ENCODE assay signal across 21 cellular contexts in genomic region chr17:48368352-48368751, GRCh38.
"Had no signal": no experiment of that assay in that cellular context is flagged by ENCODE, and none has a peak within 500 bp of the region (broad histone marks: within the 10 kb centered on the region; RNA-seq: fewer than 3 reads in every experiment).

No MANE protein-coding gene starts in this region.

- H3K27ac ChIP-seq: dorsolateral prefrontal cortex, esophagus muscularis mucosa, gastrocnemius medialis, left ventricle myocardium inferior, lower lobe of right lung, psoas muscle, right lobe of liver, tibial artery, upper lobe of left lung, uterus had no signal

- DNase-seq: cortex of kidney; dorsolateral prefrontal cortex; effector CD8-positive, alpha-beta T cell; gastrocnemius medialis; glutamatergic neuron; left cardiac atrium; left ventricle myocardium inferior; lower lobe of right lung; psoas muscle; retina; right lobe of liver; stimulated activated CD4-positive, alpha-beta T cell treated with anti-CD3 and anti-CD28 coated beads, Interleukin-4, amount 100 ng/mL, for 1 hour; tibial artery; upper lobe of left lung; uterus had no signal

- H3K4me1 Mint-ChIP-seq: memory B cell; nephron; stimulated activated memory B cell treated with anti-CD40 and anti-IgM and Interleukin-4, amounts not matched to agents 10 μg/mL and 1 μg/mL and 100 μg/mL, for 72 hours had no signal

- H3K9me3 Mint-ChIP-seq: memory B cell; mesothelial cell of epicardium; nephron; stimulated activated memory B cell treated with anti-CD40 and anti-IgM and Interleukin-4, amounts not matched to agents 10 μg/mL and 1 μg/mL and 100 μg/mL, for 72 hours; stimulated activated naive CD8-positive, alpha-beta T cell treated with anti-CD3 and anti-CD28 coated beads, Interleukin-15, Interleukin-2, amounts not matched to agents 100 ng/mL and 50 ng/mL, for 24 hours had no signal

- H3K36me3 Mint-ChIP-seq: memory B cell; mesothelial cell of epicardium; stimulated activated memory B cell treated with anti-CD40 and anti-IgM and Interleukin-4, amounts not matched to agents 10 μg/mL and 1 μg/mL and 100 μg/mL, for 72 hours had no signal

- H3K27ac Mint-ChIP-seq: memory B cell; mesothelial cell of epicardium; nephron; stimulated activated memory B cell treated with anti-CD40 and anti-IgM and Interleukin-4, amounts not matched to agents 10 μg/mL and 1 μg/mL and 100 μg/mL, for 72 hours; stimulated activated naive CD8-positive, alpha-beta T cell treated with anti-CD3 and anti-CD28 coated beads, Interleukin-15, Interleukin-2, amounts not matched to agents 100 ng/mL and 50 ng/mL, for 24 hours had no signal

- ATAC-seq: gastrocnemius medialis; left cardiac atrium; lower lobe of right lung; psoas muscle; right lobe of liver; stimulated activated memory B cell treated with anti-CD40 and anti-IgM and Interleukin-4, amounts not matched to agents 10 μg/mL and 1 μg/mL and 100 μg/mL, for 72 hours had no signal

- H3K27me3 ChIP-seq: upper lobe of left lung had no signal

- H3K4me3 Mint-ChIP-seq: memory B cell; mesothelial cell of epicardium; nephron; stimulated activated memory B cell treated with anti-CD40 and anti-IgM and Interleukin-4, amounts not matched to agents 10 μg/mL and 1 μg/mL and 100 μg/mL, for 72 hours; stimulated activated naive CD8-positive, alpha-beta T cell treated with anti-CD3 and anti-CD28 coated beads, Interleukin-15, Interleukin-2, amounts not matched to agents 100 ng/mL and 50 ng/mL, for 24 hours had no signal

- H3K9me3 ChIP-seq: esophagus muscularis mucosa, gastrocnemius medialis, left ventricle myocardium inferior, lower lobe of right lung, psoas muscle, right lobe of liver, tibial artery, upper lobe of left lung, uterus had no signal

- H3K27me3 Mint-ChIP-seq: stimulated activated naive CD8-positive, alpha-beta T cell treated with anti-CD3 and anti-CD28 coated beads, Interleukin-15, Interleukin-2, amounts not matched to agents 100 ng/mL and 50 ng/mL, for 24 hours had no signal
